Comparison of ENCODE assay signal across 20 cellular contexts in genomic region chr22:44494497-44494896, GRCh38. TPM values are rescaled to one million over a fixed set of nuclear protein-coding genes. Genes with fewer than 3 reads are reported as not detected.
A peak's percentile ranks its signal among the peaks of the same experiment; 100 is the strongest.
DNase-seq lines count a peak whose midpoint lies in the region; ATAC-seq, FAIRE-seq and TF ChIP-seq lines count a peak whose summit lies in the region.
"Had no signal": no experiment of that assay in that cellular context is flagged by ENCODE, and none has a peak within 500 bp of the region (broad histone marks: within the 10 kb centered on the region; RNA-seq: fewer than 3 reads in every experiment).

No MANE protein-coding gene starts in this region.

- CTCF ChIA-PET in RWPE1 (lab: Yijun Ruan, JAX): no interaction called here

- TF ChIP-seq CTCF in RWPE1 (conservative IDR thresholded peaks at IDR 0.05; ENCODE audit: low read depth) (no peak), smooth muscle cell (IDR thresholded peaks at IDR 0.05; ENCODE audit: borderline replicate concordance, insufficient read depth, poor library complexity, severe bottlenecking) (no peak)

- POLR2A ChIA-PET in RWPE1 (lab: Yijun Ruan, JAX; ENCODE audit: low non-redundant PET): no interaction called here

- DNase-seq in activated T-cell treated with anti-CD3 and anti-CD28 coated beads, Interleukin-2, amount 50 U/mL, for 72 hours: no peak
- no peak for DNase-seq in activated T-cell treated with anti-CD3 and anti-CD28 coated beads for 4 hours
- no peak for DNase-seq in RWPE1 (ENCODE audit: low spot score)
- no peak for DNase-seq in immature natural killer cell
- DNase-seq in urothelium cell line (ENCODE audit: low spot score): no peak
- no peak for DNase-seq in smooth muscle cell (lab: John Stamatoyannopoulos, UW; ENCODE audit: unreplicated experiment)
- DNase-seq in D341Med (ENCODE audit: low spot score): no peak
- DNase-seq: Caco-2, EL, KG1, NCI-H1092, NCI-H146, NCI-H510A treated with DMSO at 0.1 percent for 48 hours, NCI-H82 had no signal

- H3K9me3 ChIP-seq in smooth muscle cell (replicated peaks; ENCODE audit: low read depth): no peaks in the 10 kb centered on the region

- no peaks in the 10 kb centered on the region for H3K27me3 ChIP-seq in smooth muscle cell (ENCODE audit: low read depth)
- H3K27me3 ChIP-seq: BLaER1 had no signal

- peaks cover 3% of the 10 kb centered on the region for H3K4me1 ChIP-seq in smooth muscle cell (ENCODE audit: low read depth)

- H3F3A ChIP-seq in smooth muscle cell (ENCODE audit: low read depth): no peaks in the 10 kb centered on the region

- H4K20me1 ChIP-seq in smooth muscle cell (ENCODE audit: low read depth): peaks cover 24% of the 10 kb centered on the region

- no peaks in the 10 kb centered on the region for H3K9me3 Mint-ChIP-seq in activated T-cell treated with anti-CD3 and anti-CD28 coated beads, Interleukin-2, amount 50 U/mL, for 72 hours
- H3K9me3 Mint-ChIP-seq in immature natural killer cell: peaks cover 0 to 1% (median 0%) of the 10 kb centered on the region in 6 donors

- no peak overlapping the region for H3K9ac ChIP-seq in smooth muscle cell (ENCODE audit: low read depth)
- H3K9ac ChIP-seq: BLaER1 had no signal

- H3K79me2 ChIP-seq in smooth muscle cell (ENCODE audit: low read depth): peaks cover 16% of the 10 kb centered on the region

- 89% methylated on average over 6 of the region's 7 CpGs for WGBS in smooth muscle cell (ENCODE audit: low lambda C conversion rate)

- no peak overlapping the region for H2AFZ ChIP-seq in smooth muscle cell (ENCODE audit: low read depth)

- H3K4me1 Mint-ChIP-seq in activated T-cell treated with anti-CD3 and anti-CD28 coated beads, Interleukin-2, amount 50 U/mL, for 72 hours (ENCODE audit: low read depth): peaks cover 37% of the 10 kb centered on the region
- peaks cover 68 to 76% of the 10 kb centered on the region in 2 donors for H3K4me1 Mint-ChIP-seq in immature natural killer cell

- no peak for ATAC-seq in activated T-cell treated with anti-CD3 and anti-CD28 coated beads, Interleukin-2, amount 50 U/mL, for 72 hours (replicated peaks in 1 of 2)
- ATAC-seq in HG02938 (IDR thresholded peaks at IDR 0.05; ENCODE audit: unreplicated experiment): no peak
- ATAC-seq: HepG2, Panc1, Right ventricle myocardium inferior had no signal

- H3K27ac Mint-ChIP-seq in activated T-cell treated with anti-CD3 and anti-CD28 coated beads, Interleukin-2, amount 50 U/mL, for 72 hours: peak overlapping the region; percentile 10
- peak overlapping the region; percentile 94 to 99 (median 98) for H3K27ac Mint-ChIP-seq in immature natural killer cell

- peaks cover 0 to 3% of the 10 kb centered on the region in 2 donors for H3K36me3 Mint-ChIP-seq in activated T-cell treated with anti-CD3 and anti-CD28 coated beads, Interleukin-2, amount 50 U/mL, for 72 hours (ENCODE audit: insufficient read depth in 2 of 2)
- H3K36me3 Mint-ChIP-seq in immature natural killer cell: peaks cover 0 to 11% (median 11%) of the 10 kb centered on the region in 3 donors

- no peak overlapping the region for H3K4me2 ChIP-seq in smooth muscle cell

- peak; percentile 63 for FAIRE-seq in urothelium cell line (lab: Jason Lieb, UNC)
- FAIRE-seq: H1, HepG2 had no signal

- H3K4me3 Mint-ChIP-seq in activated T-cell treated with anti-CD3 and anti-CD28 coated beads, Interleukin-2, amount 50 U/mL, for 72 hours: no peak overlapping the region
- H3K4me3 Mint-ChIP-seq in immature natural killer cell: peak overlapping the region; percentile 4 to 73 (median 65)

- H3K27me3 Mint-ChIP-seq in activated T-cell treated with anti-CD3 and anti-CD28 coated beads, Interleukin-2, amount 50 U/mL, for 72 hours (ENCODE audit: low read depth): no peaks in the 10 kb centered on the region
- peaks cover 7 to 18% (median 11%) of the 10 kb centered on the region in 3 donors for H3K27me3 Mint-ChIP-seq in immature natural killer cell (ENCODE audit: low read depth in 3 of 3)

- H3K27ac ChIP-seq in RWPE1: peak overlapping the region; percentile 16; the same call in 1 of the 2 replicates
- no peak overlapping the region for H3K27ac ChIP-seq in smooth muscle cell (ENCODE audit: low read depth)
- H3K27ac ChIP-seq: BLaER1 had no signal

- no peak overlapping the region for H3K4me3 ChIP-seq in smooth muscle cell
- H3K4me3 ChIP-seq: BLaER1 had no signal

- H3K36me3 ChIP-seq in smooth muscle cell (ENCODE audit: low read depth): no peaks in the 10 kb centered on the region

RNA-seq across cellular contexts. Expression of gene RTL6, which starts 3.5 kb away (rescaled TPM):
- total RNA-seq in activated T-cell treated with anti-CD3 and anti-CD28 coated beads, Interleukin-2, amount 50 U/mL, for 72 hours: 10 to 100 TPM; 11.9 to 12.9 TPM
- polyA plus RNA-seq in immature natural killer cell (10 to 100 TPM in 1 of 3 donors, 1 to 10 TPM in 2; 6.6 to 18.8 (median 9.4) TPM), smooth muscle cell (12.6 and 14.9 TPM in 2 replicates)
- total RNA-seq in smooth muscle cell: 15.1 and 20.7 TPM in 2 replicates
- total RNA-seq: HepG2 had no signal
- polyA plus RNA-seq: HepG2 had no signal

Comparison
In these comparisons a context has a peak if more than half of its experiments do, and no peak if none do; other contexts are left out.
1. H3K4me3 Mint-ChIP-seq: peak in immature natural killer cell (5 of 5); none in activated T-cell treated with anti-CD3 and anti-CD28 coated beads, Interleukin-2, amount 50 U/mL, for 72 hours (0 of 2).